11 cellular contexts compared by ENCODE assay signal in the genomic region with DNA sequence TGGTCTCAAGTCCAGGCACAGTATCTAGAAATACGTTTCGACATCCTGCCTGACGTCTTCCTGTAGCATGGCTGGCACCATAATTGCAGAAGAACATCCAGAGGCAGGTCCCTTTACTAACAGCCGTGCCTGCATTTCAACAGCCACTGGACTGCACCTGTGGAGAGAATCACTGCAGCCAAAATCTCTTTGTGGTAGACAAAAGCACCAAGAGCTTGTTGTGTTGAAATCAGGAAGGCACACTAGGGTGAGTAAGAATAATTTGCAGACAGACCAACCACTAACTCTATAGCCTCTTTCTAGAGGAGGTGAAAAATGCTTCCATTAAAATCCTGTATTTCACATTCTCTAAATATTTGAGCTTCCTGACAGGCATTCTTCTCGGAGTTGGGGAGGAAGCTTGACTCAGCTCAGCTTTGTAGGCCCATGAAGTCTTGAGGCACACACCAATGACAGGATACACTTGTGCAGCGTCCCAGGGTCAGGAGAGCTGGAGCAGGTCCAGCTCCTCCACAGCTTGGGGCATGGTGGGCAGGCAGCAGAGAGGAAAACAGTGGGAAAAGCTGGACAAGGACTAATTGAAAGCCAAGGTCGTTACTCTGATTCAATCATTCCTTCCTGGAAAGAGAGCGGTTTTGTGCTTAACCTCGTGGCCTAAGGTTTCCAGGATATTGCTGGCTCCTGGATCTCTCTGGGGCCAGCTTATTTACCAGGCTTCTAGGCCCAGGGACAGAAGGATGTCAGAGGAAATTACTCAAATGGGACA.
DNase-seq lines count a peak whose midpoint lies in the region; ATAC-seq and TF ChIP-seq lines count a peak whose summit lies in the region.
"Had no signal": no experiment of that assay in that cellular context is flagged by ENCODE, and none has a peak within 500 bp of the region (broad histone marks: within the 10 kb centered on the region; RNA-seq: fewer than 3 reads in every experiment).

No MANE protein-coding gene starts in this region.

- H3K4me3 ChIP-seq in PC-3 (ENCODE audit: low read length) (no peak overlapping the region), epithelial cell of esophagus (ENCODE audit: low read length) (no peak overlapping the region)

- H3K9me3 ChIP-seq in PC-3 (ENCODE audit: low read length) = no peaks in the 10 kb centered on the region

- H3K27ac Mint-ChIP-seq in mesothelial cell of epicardium = peak overlapping the region; percentile 97
- H3K27ac Mint-ChIP-seq: CD8-positive, alpha-beta T cell had no signal

- H3K79me2 ChIP-seq in PC-3 (ENCODE audit: low read length) = no peaks in the 10 kb centered on the region

- CTCF ChIA-PET in PC-3 (lab: Charles Lee) = interaction anchor here (0.6 to 1.2 kb wide), 2 partner anchors 46 to 394 kb away, joined by 3 to 6 read pairs; no protein-coding TSS in a partner anchor

- no peaks in the 10 kb centered on the region for H3F3A ChIP-seq in PC-3 (ENCODE audit: low read length, unreplicated experiment)

- H3K27me3 Mint-ChIP-seq in mesothelial cell of epicardium (ENCODE audit: low read depth) = no peaks in the 10 kb centered on the region

- H3K36me3 Mint-ChIP-seq in mesothelial cell of epicardium = no peaks in the 10 kb centered on the region
- H3K36me3 Mint-ChIP-seq: CD8-positive, alpha-beta T cell had no signal

- peaks cover 8% of the 10 kb centered on the region for H3K9me3 Mint-ChIP-seq in mesothelial cell of epicardium
- H3K9me3 Mint-ChIP-seq: CD8-positive, alpha-beta T cell had no signal

- H3K9ac ChIP-seq in PC-3 (ENCODE audit: low read length) = no peak overlapping the region

- peak overlapping the region; percentile 28 for H3K27ac ChIP-seq in PC-3 (ENCODE audit: low read length)
- H3K27ac ChIP-seq: VCaP had no signal

- TF ChIP-seq CTCF in PC-3 (conservative IDR thresholded peaks at IDR 0.05; ENCODE audit: low read depth, low read length) (no peak), epithelial cell of esophagus (IDR thresholded peaks at IDR 0.05; ENCODE audit: insufficient read depth, low read depth, low read length, missing control alignments) (no peak), mesothelial cell of epicardium (IDR thresholded peaks at IDR 0.05; ENCODE audit: unreplicated experiment) (no peak)

- no peak overlapping the region for H3K4me3 Mint-ChIP-seq in mesothelial cell of epicardium
- H3K4me3 Mint-ChIP-seq: CD8-positive, alpha-beta T cell had no signal

- H3K9me2 ChIP-seq in PC-3 (replicated peaks; ENCODE audit: low read length) = no peaks in the 10 kb centered on the region

- DNase-seq in AG08396 (ENCODE audit: low spot score) = peak; percentile 46
- DNase-seq in PC-3 = peak; percentile 68
- DNase-seq in epithelial cell of esophagus (ENCODE audit: low read depth) = peak; percentile 46
- no peak for DNase-seq in mesothelial cell of epicardium (ENCODE audit: low spot score in 2 of 2, unreplicated experiment in 2 of 2)
- no peak for DNase-seq in NCI-H2171 (lab: John Stamatoyannopoulos, UW)
- DNase-seq in UCSD-AML1 (lab: John Stamatoyannopoulos, UW; ENCODE audit: unreplicated experiment) = no peak
- DNase-seq: Karpas-422 had no signal

- peak overlapping the region; percentile 31 for H3K4me2 ChIP-seq in PC-3 (ENCODE audit: low read length)

- H3K4me1 Mint-ChIP-seq in mesothelial cell of epicardium = peaks cover 34% of the 10 kb centered on the region

- H2AFZ ChIP-seq in PC-3 (ENCODE audit: low read length) = peak overlapping the region; percentile 65

- no peaks in the 10 kb centered on the region for H3K36me3 ChIP-seq in PC-3 (ENCODE audit: low read depth, low read length)

- ATAC-seq in PC-3 (peak; percentile 93), HG03045 (IDR thresholded peaks at IDR 0.05; ENCODE audit: unreplicated experiment) (no peak), HG03097 (IDR thresholded peaks at IDR 0.05; ENCODE audit: low FRiP score, unreplicated experiment) (no peak)
- ATAC-seq: CD8-positive, alpha-beta T cell had no signal

- no TSS peak for BruUV-seq in PC-3 (replicated peaks; lab: Mats Ljungman, UMichigan)

- H3K4me1 ChIP-seq in PC-3 (ENCODE audit: insufficient read depth, low read length) = peaks cover 29% of the 10 kb centered on the region

- intact Hi-C loops in PC-3 (cut with micrococcal nuclease) = no loop called here

- no peaks in the 10 kb centered on the region for H3K27me3 ChIP-seq in PC-3 (ENCODE audit: low read length)

- H4K20me1 ChIP-seq in PC-3 (ENCODE audit: low read length) = no peaks in the 10 kb centered on the region

- POLR2A ChIA-PET in PC-3 (lab: Charles Lee; ENCODE audit: unreplicated experiment) = interaction anchor here (0.6 kb wide), 3 partner anchors 8 to 69 kb away, joined by 3 read pairs; no protein-coding TSS in a partner anchor

Comparison
In these comparisons a context has a peak if more than half of its experiments do, and no peak if none do; other contexts are left out.
1. DNase-seq: peak in AG08396 (single experiment), PC-3 (single experiment) and epithelial cell of esophagus (single experiment); none in mesothelial cell of epicardium (0 of 2), NCI-H2171 (single experiment) and UCSD-AML1 (single experiment).